Comparison of ENCODE assay signal across 8 cellular contexts in the genomic region with DNA sequence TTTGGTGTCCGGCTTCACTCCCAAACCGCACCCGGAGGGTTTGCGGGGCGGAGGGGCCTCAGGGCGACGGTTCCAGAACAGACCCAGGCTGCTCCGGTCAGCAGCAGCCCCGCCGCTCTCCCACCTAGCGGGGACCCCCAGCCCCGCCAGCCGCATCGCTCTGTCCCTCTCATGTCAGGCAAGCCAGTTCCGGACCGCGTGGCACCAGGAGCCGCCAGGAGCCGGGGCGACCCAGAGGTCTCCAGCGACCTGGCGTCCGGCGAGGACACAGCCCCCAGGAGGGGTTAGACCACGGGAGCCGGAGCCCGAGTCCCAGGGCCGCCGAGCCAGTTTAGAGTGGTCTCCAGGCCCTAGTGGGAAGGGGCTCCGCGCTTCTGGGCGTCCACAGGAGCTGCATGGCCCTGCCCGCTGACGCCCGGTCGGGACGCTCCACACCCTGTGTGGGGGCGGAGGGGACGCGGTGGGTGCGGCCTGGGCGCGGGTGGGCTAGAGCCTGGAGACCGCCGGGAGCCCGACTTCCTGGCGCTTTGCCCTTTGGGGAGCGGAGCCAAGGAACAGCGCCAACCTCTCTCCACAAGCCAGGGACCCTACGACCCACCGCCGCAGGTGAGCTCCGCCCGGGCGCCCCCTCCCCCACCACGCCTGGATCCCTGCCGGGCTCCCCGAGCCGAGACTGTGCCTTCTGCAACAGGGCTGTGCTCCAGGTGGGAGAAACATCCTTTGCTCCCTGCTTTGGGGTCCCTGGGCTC. TPM values are rescaled to one million over a fixed set of nuclear protein-coding genes. Genes with fewer than 3 reads are reported as not detected.
DNase-seq lines count a peak whose midpoint lies in the region; ATAC-seq, FAIRE-seq and TF ChIP-seq lines count a peak whose summit lies in the region.

No MANE protein-coding gene starts in this region.

- H3K27me3 ChIP-seq in brain microvascular endothelial cell (replicated peaks) (peaks cover 13% of the 10 kb centered on the region), keratinocyte (ENCODE audit: control insufficient read depth, extremely low read depth, insufficient read depth, low read length) (peaks cover 31% of the 10 kb centered on the region), skeletal muscle tissue (ENCODE audit: control insufficient read depth in 3 of 3, insufficient read depth in 3 of 3, low read length in 3 of 3) (peaks cover 12 to 28% (median 19%) of the 10 kb centered on the region in 3 donors)

- H3K9ac ChIP-seq in keratinocyte (ENCODE audit: control insufficient read depth, extremely low read depth, insufficient read depth, low read length): no peak overlapping the region
- peak overlapping the region; percentile 43 to 76 (median 73) for H3K9ac ChIP-seq in skeletal muscle tissue (ENCODE audit: low read depth in 1 of 3, low read length in 3 of 3)

- H3K4me2 ChIP-seq in keratinocyte (ENCODE audit: control insufficient read depth, extremely low read depth, insufficient read depth, low read depth, low read length): peak overlapping the region; percentile 32

- DNase-seq in HuH-7 (ENCODE audit: low spot score) (peak; percentile 59), brain microvascular endothelial cell (no peak), keratinocyte (ENCODE audit: low read depth, low spot score) (no peak), SW480 (ENCODE audit: low spot score) (no peak), putamen (ENCODE audit: low spot score) (no peak)
- no peak for DNase-seq in stimulated activated CD4-positive, alpha-beta T cell treated with anti-CD3 and anti-CD28 coated beads, Interleukin-4, amount 100 ng/mL, for 4 hours

- H3K9me3 ChIP-seq in keratinocyte (ENCODE audit: control insufficient read depth, low read depth, low read length) (no peaks in the 10 kb centered on the region), skeletal muscle tissue (ENCODE audit: control insufficient read depth in 3 of 3, low read length in 3 of 3) (no peaks in the 10 kb centered on the region)

- peak overlapping the region; percentile 34 for H3K4me3 ChIP-seq in brain microvascular endothelial cell (ENCODE audit: low read depth, low read length)
- peak overlapping the region in 1 of 3 experiments; percentile 9 for H3K4me3 ChIP-seq in keratinocyte (ENCODE audit: control insufficient read depth in 2 of 3, extremely low read depth in 1 of 3, insufficient read depth in 2 of 3, low read depth in 1 of 3, low read length in 3 of 3)
- peak overlapping the region; percentile 48 to 69 (median 60) for H3K4me3 ChIP-seq in skeletal muscle tissue (ENCODE audit: low read length in 3 of 3)

- dilution Hi-C loops in keratinocyte (cut with MboI; ENCODE audit: extremely low pct_ligation_motif_present, low sequenced_read_pairs): no loop called here

- no peaks in the 10 kb centered on the region for H4K20me1 ChIP-seq in keratinocyte (ENCODE audit: control insufficient read depth, extremely low read depth, insufficient read depth, low read length)

- TF ChIP-seq CTCF in brain microvascular endothelial cell (IDR thresholded peaks at IDR 0.05; ENCODE audit: low read depth, low read length, missing control alignments) (no peak), keratinocyte (optimal IDR thresholded peaks at IDR 0.05 in 1 of 3, IDR thresholded peaks at IDR 0.05 in 1 of 3, conservative IDR thresholded peaks at IDR 0.05 in 1 of 3; ENCODE audit: extremely low read depth in 1 of 3, insufficient read depth in 2 of 3, low read length in 3 of 3) (no peak)

- in situ Hi-C loops in brain microvascular endothelial cell (cut with HindIII; ENCODE audit: low pct_ligation_motif_present, low sequenced_read_pairs): no loop called here

- H3K36me3 ChIP-seq in brain microvascular endothelial cell (replicated peaks) (no peaks in the 10 kb centered on the region), keratinocyte (ENCODE audit: control insufficient read depth in 2 of 2, extremely low read depth in 1 of 2, insufficient read depth in 2 of 2, low read length in 2 of 2) (no peaks in the 10 kb centered on the region), skeletal muscle tissue (ENCODE audit: control insufficient read depth in 3 of 3, insufficient read depth in 3 of 3, low read length in 3 of 3) (no peaks in the 10 kb centered on the region)

- H3K4me1 ChIP-seq in keratinocyte (ENCODE audit: control insufficient read depth, extremely low read depth, insufficient read depth, low read length): no peaks in the 10 kb centered on the region
- peaks cover 4 to 25% (median 10%) of the 10 kb centered on the region in 3 donors for H3K4me1 ChIP-seq in skeletal muscle tissue (ENCODE audit: control insufficient read depth in 3 of 3, insufficient read depth in 3 of 3, low read length in 3 of 3)

- H3K79me2 ChIP-seq in keratinocyte (ENCODE audit: control insufficient read depth, insufficient read depth, low read length): no peaks in the 10 kb centered on the region

- ATAC-seq in HG02981 (IDR thresholded peaks at IDR 0.05; ENCODE audit: unreplicated experiment): no peak

- H2AFZ ChIP-seq in keratinocyte (ENCODE audit: control insufficient read depth, low read length): no peak overlapping the region

- no peak overlapping the region for H3K27ac ChIP-seq in brain microvascular endothelial cell
- no peak overlapping the region for H3K27ac ChIP-seq in keratinocyte (ENCODE audit: control insufficient read depth, insufficient read depth, low read length)
- H3K27ac ChIP-seq in skeletal muscle tissue (ENCODE audit: low read depth, low read length): no peak overlapping the region

- H3K9me1 ChIP-seq in keratinocyte (ENCODE audit: control insufficient read depth, extremely low read depth, insufficient read depth, low read length): no peaks in the 10 kb centered on the region

- FAIRE-seq in keratinocyte (lab: Jason Lieb, UNC): no peak

RNA-seq across cellular contexts. Expression of gene ZNF117, which starts 43.4 kb away (rescaled TPM):
- 0.44 to 2.3 TPM (median 1.8 TPM) in 3 replicates for polyA plus RNA-seq in keratinocyte
- 3.5 TPM for polyA plus RNA-seq in keratinocyte (2011; ENCODE audit: low read depth)
- 0.12 and 0.22 TPM in 2 replicates for polyA plus RNA-seq in keratinocyte (2011; cell fraction: cytosol; rRNA removed)
- polyA plus RNA-seq in keratinocyte (2011; cell fraction: nucleus; rRNA removed): 5.1 and 9.0 TPM in 2 replicates
- polyA plus RNA-seq in keratinocyte (2012; ENCODE audit: low replicate concordance): 0.42 and 3.4 TPM in 2 replicates
- 0.07 to 2.0 TPM (median 1.6 TPM) in 3 replicates for polyA minus RNA-seq in keratinocyte
- not detected for polyA minus RNA-seq in keratinocyte (2011; cell fraction: cytosol; rRNA and poly(A)+ RNA removed)
- 2.6 and 7.8 TPM in 2 replicates for polyA minus RNA-seq in keratinocyte (2011; cell fraction: nucleus; rRNA and poly(A)+ RNA removed)
- total RNA-seq in skeletal muscle tissue: 9.9 TPM

RNA-seq across cellular contexts. Expression of gene ZNF273, which starts 44.4 kb away (rescaled TPM):
- 3.1 to 4.7 TPM (median 4.3 TPM) in 3 replicates for polyA plus RNA-seq in keratinocyte
- polyA plus RNA-seq in keratinocyte (2011; ENCODE audit: low read depth): 3.5 TPM
- polyA plus RNA-seq in keratinocyte (2011; cell fraction: cytosol; rRNA removed): 1.5 and 2.9 TPM in 2 replicates
- polyA plus RNA-seq in keratinocyte (2011; cell fraction: nucleus; rRNA removed): 8.3 and 8.8 TPM in 2 replicates
- 2.1 and 3.3 TPM in 2 replicates for polyA plus RNA-seq in keratinocyte (2012; ENCODE audit: low replicate concordance)
- 1.6 to 3.8 TPM (median 2.0 TPM) in 3 replicates for polyA minus RNA-seq in keratinocyte
- 2.5 TPM for polyA minus RNA-seq in keratinocyte (2011; cell fraction: cytosol; rRNA and poly(A)+ RNA removed)
- polyA minus RNA-seq in keratinocyte (2011; cell fraction: nucleus; rRNA and poly(A)+ RNA removed): 3.6 and 6.8 TPM in 2 replicates
- total RNA-seq in skeletal muscle tissue: 6.3 TPM

RNA-seq across cellular contexts. Expression of gene ERV3-1, which starts 59.1 kb away (rescaled TPM):
- polyA plus RNA-seq in keratinocyte: 1.1 to 5.1 TPM (median 3.1 TPM) in 3 replicates
- polyA plus RNA-seq in keratinocyte (2011; ENCODE audit: low read depth): 0.81 TPM
- polyA plus RNA-seq in keratinocyte (2011; cell fraction: cytosol; rRNA removed): 0.45 and 0.64 TPM in 2 replicates
- polyA plus RNA-seq in keratinocyte (2011; cell fraction: nucleus; rRNA removed): 13.3 and 13.4 TPM in 2 replicates
- polyA plus RNA-seq in keratinocyte (2012; ENCODE audit: low replicate concordance): 0.84 and 3.9 TPM in 2 replicates
- polyA minus RNA-seq in keratinocyte: 2.0 to 4.9 TPM (median 4.8 TPM) in 3 replicates
- not detected for polyA minus RNA-seq in keratinocyte (2011; cell fraction: cytosol; rRNA and poly(A)+ RNA removed)
- 6.9 and 11.2 TPM in 2 replicates for polyA minus RNA-seq in keratinocyte (2011; cell fraction: nucleus; rRNA and poly(A)+ RNA removed)
- total RNA-seq in skeletal muscle tissue: 14.6 TPM
